In genomic region chr12:9649532-9649940, GRCh38 we compare ENCODE assay signal across 8 cellular contexts. TPM values are rescaled to one million over a fixed set of nuclear protein-coding genes. Genes with fewer than 3 reads are reported as not detected.
A peak's percentile ranks its signal among the peaks of the same experiment; 100 is the strongest.
DNase-seq lines count a peak whose midpoint lies in the region; ATAC-seq and TF ChIP-seq lines count a peak whose summit lies in the region.

No MANE protein-coding gene starts in this region.

- H2BK5ac ChIP-seq in trophoblast cell (ENCODE audit: low read depth, low read length, poor library complexity): peak overlapping the region; percentile 40

- peaks cover 24% of the 10 kb centered on the region for H3K79me1 ChIP-seq in trophoblast cell (ENCODE audit: low read length)

- no CpG with 5 or more reads among the region's 5 CpGs for WGBS in trophoblast cell (ENCODE audit: extremely low coverage, insufficient coverage, insufficient read length)

- POLR2A ChIA-PET in T-cell (lab: Charles Lee): interaction anchor here in 1 of 2 donors (2.0 kb wide), 1 partner anchor 20 kb away, joined by 18 read pairs; the partner anchor contains the start of gene CLEC2D

- no peaks in the 10 kb centered on the region for H3K27me3 Mint-ChIP-seq in T-cell

- H4K8ac ChIP-seq in trophoblast cell (ENCODE audit: low read depth, low read length): peak overlapping the region; percentile 29

- CTCF ChIA-PET in T-cell (lab: Charles Lee): interaction anchor here in 1 of 2 donors (0.5 to 1.8 kb wide), 2 partner anchors 34 to 724 kb away, joined by 3 read pairs; no protein-coding TSS in a partner anchor

- no peaks in the 10 kb centered on the region for H3K27me3 ChIP-seq in trophoblast cell (ENCODE audit: insufficient read depth, low read length)

- H3K4me1 Mint-ChIP-seq in T-cell: peaks cover 53 to 67% (median 60%) of the 10 kb centered on the region in 3 donors

- H3K23ac ChIP-seq in trophoblast cell (ENCODE audit: low read length): no peak overlapping the region

- H3K36me3 Mint-ChIP-seq in T-cell: peaks cover 44% of the 10 kb centered on the region

- H3K18ac ChIP-seq in trophoblast cell (ENCODE audit: low read length): peak overlapping the region; percentile 78

- H3K4me1 ChIP-seq in trophoblast cell (ENCODE audit: control insufficient read depth in 1 of 2, insufficient read depth in 2 of 2, low read length in 2 of 2): peaks cover 18 to 27% of the 10 kb centered on the region in 2 experiments

- H3K4ac ChIP-seq in trophoblast cell (ENCODE audit: low read depth, low read length): peak overlapping the region; percentile 83

- H3K4me3 ChIP-seq in epithelial cell of proximal tubule (ENCODE audit: low read depth, low read length) (peak overlapping the region; percentile 78), trophoblast cell (ENCODE audit: low read depth, low read length) (no peak overlapping the region)

- H4K91ac ChIP-seq in trophoblast cell (ENCODE audit: low read depth, low read length): peak overlapping the region; percentile 57

- peak overlapping the region; percentile 94 for H2BK12ac ChIP-seq in trophoblast cell (ENCODE audit: low read length)

- no peak for ATAC-seq in T-cell (replicated peaks in 1 of 4)

- H3K14ac ChIP-seq in trophoblast cell (ENCODE audit: low read length): peak overlapping the region; percentile 66

- H3K9ac ChIP-seq in trophoblast cell (ENCODE audit: low read length): no peak overlapping the region

- H3K27ac Mint-ChIP-seq in T-cell: peak overlapping the region; percentile 98

- DNase-seq in activated T-cell treated with anti-CD3 and anti-CD28 coated beads for 24 hours (ENCODE audit: low read depth) (peak; percentile 44), activated T-cell treated with anti-CD3 and anti-CD28 coated beads for 4 hours (no peak), T-cell (peak in 29 of 34 experiments; percentile 21 to 63 (median 40)), epithelial cell of proximal tubule (ENCODE audit: low read depth) (no peak), trophoblast cell (peak in 1 of 2 donors; percentile 12), GM10266 (ENCODE audit: extremely low spot score) (no peak), COR-L47 (lab: John Stamatoyannopoulos, UW) (no peak), DMS153 treated with DMSO at 0.1 percent for 48 hours (lab: John Stamatoyannopoulos, UW; ENCODE audit: unreplicated experiment) (no peak)

- peaks cover 3% of the 10 kb centered on the region in 2 experiments for H3K36me3 ChIP-seq in trophoblast cell (ENCODE audit: control insufficient read depth in 1 of 2, insufficient read depth in 2 of 2, low read length in 2 of 2)

- H2AK5ac ChIP-seq in trophoblast cell (ENCODE audit: low read length): peak overlapping the region; percentile 54

- H3K9me3 ChIP-seq in trophoblast cell (ENCODE audit: insufficient read depth, low read depth, low read length): no peaks in the 10 kb centered on the region

- peak overlapping the region; percentile 57 for H3K27ac ChIP-seq in trophoblast cell (ENCODE audit: low read depth, low read length)

- peak overlapping the region; percentile 90 to 95 (median 92) for H3K4me3 Mint-ChIP-seq in T-cell

- no peak overlapping the region for H4K12ac ChIP-seq in trophoblast cell (ENCODE audit: low read depth, low read length)

- peaks cover 0 to 13% (median 11%) of the 10 kb centered on the region in 3 donors for H3K9me3 Mint-ChIP-seq in T-cell

- no peak overlapping the region for H2BK120ac ChIP-seq in trophoblast cell (ENCODE audit: insufficient read depth, low read length, poor library complexity)

- H3K79me2 ChIP-seq in trophoblast cell (ENCODE audit: control insufficient read depth, insufficient read depth, low read length, poor library complexity): peaks cover 11% of the 10 kb centered on the region

- TF ChIP-seq CTCF in epithelial cell of proximal tubule (conservative IDR thresholded peaks at IDR 0.05; ENCODE audit: low read depth, low read length) (no peak), GM10266 (IDR thresholded peaks at IDR 0.05; ENCODE audit: control insufficient read depth, insufficient read depth, low read depth, missing control alignments) (no peak)

- no peak overlapping the region for H2AFZ ChIP-seq in trophoblast cell (ENCODE audit: insufficient read depth, low read length, poor library complexity)

- peak overlapping the region; percentile 56 for H3K4me2 ChIP-seq in trophoblast cell (ENCODE audit: low read length)

RNA-seq across cellular contexts. Expression of gene CLEC2D, which starts 20.0 kb away (rescaled TPM):
- total RNA-seq in T-cell (100 to 1,000 TPM; 217 to 338 (median 311) TPM), epithelial cell of proximal tubule (1.7 and 3.2 TPM in 2 replicates)
- polyA plus RNA-seq in trophoblast cell (2013): 2.8 TPM in 2 replicates

RNA-seq across cellular contexts. Expression of gene KLRB1, which starts 41.8 kb away (rescaled TPM):
- 10 to 100 TPM in 4 of 5 donors, 1 to 10 TPM in 1; 9.0 to 55.5 (median 31.6) TPM for total RNA-seq in T-cell
- total RNA-seq in epithelial cell of proximal tubule: not detected in 2 replicates
- polyA plus RNA-seq in trophoblast cell (2013): not detected in 2 replicates

Comparison
In these comparisons a context has a peak if more than half of its experiments do, and no peak if none do; other contexts are left out.
1. DNase-seq: peak in activated T-cell treated with anti-CD3 and anti-CD28 coated beads for 24 hours (single experiment) and T-cell (29 of 34); none in activated T-cell treated with anti-CD3 and anti-CD28 coated beads for 4 hours (single experiment), epithelial cell of proximal tubule (single experiment), GM10266 (single experiment), COR-L47 (single experiment) and DMS153 treated with DMSO at 0.1 percent for 48 hours (single experiment).
2. RNA of gene CLEC2D, which starts 20.0 kb away (total RNA-seq): 217 to 338 TPM in T-cell; 1.7 to 3.2 TPM in epithelial cell of proximal tubule; every median in the first group is over 10 times any median in the second.